Comparison of ENCODE assay signal across 1 cellular context in genomic region chr16:30378236-30379164, GRCh38.
TF ChIP-seq lines count a peak whose summit lies in the region.

No MANE protein-coding gene starts in this region.

TF ChIP-seq in K562, 482 proteins besides CTCF, POLR2A, EP300 and RAD21 (continues in another document):
- no peak for TF ChIP-seq ZNF695 (CRISPR knock-in tag; IDR thresholded peaks at IDR 0.05)
- TF ChIP-seq ZNF212 (CRISPR knock-in tag; IDR thresholded peaks at IDR 0.05), result no peak
- no peak for TF ChIP-seq HDAC6 (IDR thresholded peaks at IDR 0.05; ENCODE audit: low read depth, low read length)
- 0 out of 4 replicates have a peak, but pooled peaks of 1 of the 2 experiments have one; percentile 26 for TF ChIP-seq KDM4B (IDR thresholded peaks at IDR 0.05; ENCODE audit: borderline replicate concordance in 2 of 2, low read depth in 1 of 2)
- 0 out of 2 replicates have a peak, but pooled peaks have one; percentile 18 for TF ChIP-seq HDGF (IDR thresholded peaks at IDR 0.05)
- TF ChIP-seq CEBPZ (IDR thresholded peaks at IDR 0.05; ENCODE audit: borderline replicate concordance, low read depth, low read length), result no peak
- TF ChIP-seq ZNF124 (CRISPR knock-in tag; IDR thresholded peaks at IDR 0.05), result no peak
- no peak for TF ChIP-seq YY1 (IDR thresholded peaks at IDR 0.05; ENCODE audit: borderline replicate concordance in 1 of 3, control insufficient read depth in 1 of 3, extremely low read depth in 1 of 3, insufficient read depth in 3 of 3, insufficient read length in 1 of 3, insufficient replicate concordance in 2 of 3, low read depth in 1 of 3, low read length in 2 of 3)
- TF ChIP-seq NCOA4 (IDR thresholded peaks at IDR 0.05; ENCODE audit: partially characterized antibody), result no peak
- TF ChIP-seq ARID2 (IDR thresholded peaks at IDR 0.05), result no peak
- TF ChIP-seq MNT (conservative IDR thresholded peaks at IDR 0.05), result peak in 1 of 2 experiments; percentile 69; a peak in 2 of 4 replicates
- no peak for TF ChIP-seq SETDB1 (IDR thresholded peaks at IDR 0.05; ENCODE audit: low read length)
- no peak for TF ChIP-seq ZNF408 (CRISPR knock-in tag; IDR thresholded peaks at IDR 0.05; ENCODE audit: low read depth)
- no peak for TF ChIP-seq ATF7 (IDR thresholded peaks at IDR 0.05)
- TF ChIP-seq SRSF1 (IDR thresholded peaks at IDR 0.05; ENCODE audit: low read depth, low read length), result no peak
- TF ChIP-seq CEBPG (CRISPR knock-in tag; IDR thresholded peaks at IDR 0.05), result 0 out of 2 replicates have a peak, but pooled peaks have one; percentile 6
- TF ChIP-seq CEBPG (tag; conservative IDR thresholded peaks at IDR 0.05 in 1 of 2, IDR thresholded peaks at IDR 0.05 in 1 of 2), result no peak
- no peak for TF ChIP-seq NFE2L1 (tag; IDR thresholded peaks at IDR 0.05; ENCODE audit: borderline replicate concordance, low read depth)
- no peak for TF ChIP-seq BHLHE40 (IDR thresholded peaks at IDR 0.05; ENCODE audit: low read length)
- TF ChIP-seq ZNF561 (CRISPR knock-in tag; conservative IDR thresholded peaks at IDR 0.05), result no peak
- TF ChIP-seq AFF4 (CRISPR knock-in tag; IDR thresholded peaks at IDR 0.05), result peak; percentile 37; the same call in 1 of the 2 replicates
- TF ChIP-seq POLR2AphosphoS2 (IDR thresholded peaks at IDR 0.05; ENCODE audit: low read length), result peak; percentile 75; the same call in 1 of the 2 replicates
- TF ChIP-seq TBL1XR1 (IDR thresholded peaks at IDR 0.05; ENCODE audit: low read length in 2 of 2), result no peak; a peak in 1 of 4 replicates
- TF ChIP-seq SOX6 (IDR thresholded peaks at IDR 0.05), result 0 out of 2 replicates have a peak, but pooled peaks have one; percentile 8
- TF ChIP-seq ZNF121 (CRISPR knock-in tag; conservative IDR thresholded peaks at IDR 0.05), result no peak
- TF ChIP-seq ZNF398 (CRISPR knock-in tag; IDR thresholded peaks at IDR 0.05), result no peak
- peak; percentile 57; the same call in 1 of the 2 replicates for TF ChIP-seq ZBTB9 (CRISPR knock-in tag; IDR thresholded peaks at IDR 0.05)
- TF ChIP-seq YBX1 (IDR thresholded peaks at IDR 0.05), result no peak
- no peak for TF ChIP-seq BDP1 (IDR thresholded peaks at IDR 0.05; ENCODE audit: insufficient read depth, insufficient read length)
- TF ChIP-seq ZKSCAN8 (CRISPR knock-in tag; IDR thresholded peaks at IDR 0.05), result no peak
- 0 out of 3 replicates have a peak, but pooled peaks of 1 of the 2 experiments have one; percentile 26 for TF ChIP-seq CBX3 (IDR thresholded peaks at IDR 0.05; ENCODE audit: borderline replicate concordance in 1 of 2, low read length in 2 of 2)
- TF ChIP-seq POLR2AphosphoS5 (IDR thresholded peaks at IDR 0.05; ENCODE audit: control insufficient read depth, insufficient read depth, low read depth, low read length), result peak; percentile 44; the same call in 1 of the 2 replicates
- TF ChIP-seq ATF6 (CRISPR knock-in tag; IDR thresholded peaks at IDR 0.05), result no peak
- TF ChIP-seq PATZ1 (CRISPR knock-in tag; IDR thresholded peaks at IDR 0.05; ENCODE audit: borderline replicate concordance), result no peak
- TF ChIP-seq NUFIP1 (IDR thresholded peaks at IDR 0.05; ENCODE audit: partially characterized antibody), result no peak
- TF ChIP-seq ARID3A (IDR thresholded peaks at IDR 0.05; ENCODE audit: borderline replicate concordance, low read depth, low read length), result no peak
- no peak for TF ChIP-seq ZBED1 (IDR thresholded peaks at IDR 0.05)
- TF ChIP-seq TAF7 (tag; IDR thresholded peaks at IDR 0.05), result peak; percentile 66
- TF ChIP-seq CHD1 (IDR thresholded peaks at IDR 0.05; ENCODE audit: low read length), result no peak
- TF ChIP-seq DEAF1 (CRISPR knock-in tag; IDR thresholded peaks at IDR 0.05), result no peak
- TF ChIP-seq ZFPM2 (CRISPR knock-in tag; IDR thresholded peaks at IDR 0.05), result no peak
- no peak for TF ChIP-seq ZNF584 (CRISPR knock-in tag; IDR thresholded peaks at IDR 0.05; ENCODE audit: low read depth)
- TF ChIP-seq ZNF324 (CRISPR knock-in tag; IDR thresholded peaks at IDR 0.05), result peak; percentile 56
- no peak for TF ChIP-seq GTF2A2 (tag; IDR thresholded peaks at IDR 0.05)
